In genomic region chr16:70512456-70512855, GRCh38 we compare ENCODE assay signal across 1 cellular context.
TF ChIP-seq lines count a peak whose summit lies in the region.

No MANE protein-coding gene starts in this region.

TF ChIP-seq in SK-N-SH, 30 proteins besides CTCF, POLR2A, EP300 and RAD21:
- TF ChIP-seq TAF1 (IDR thresholded peaks at IDR 0.05; ENCODE audit: borderline replicate concordance, low read depth, low read length) (no peak), JUND (IDR thresholded peaks at IDR 0.05) (0 out of 2 replicates have a peak, but pooled peaks have one; percentile 9), RXRA (IDR thresholded peaks at IDR 0.05; ENCODE audit: borderline replicate concordance, low read depth) (no peak)
